In genomic region chr11:47152126-47152952, GRCh38 we compare ENCODE assay signal across 1 cellular context.
TF ChIP-seq lines count a peak whose summit lies in the region.

No MANE protein-coding gene starts in this region.

TF ChIP-seq in IMR-90, 13 proteins besides CTCF, POLR2A, EP300 and RAD21:
- no peak for TF ChIP-seq SMC3 (IDR thresholded peaks at IDR 0.05; ENCODE audit: low read depth, low read length)
- no peak for TF ChIP-seq MAFK (IDR thresholded peaks at IDR 0.05; ENCODE audit: low read depth, low read length)
- no peak for TF ChIP-seq RFX5 (IDR thresholded peaks at IDR 0.05; ENCODE audit: low read depth, low read length)
- no peak for TF ChIP-seq CHD1 (IDR thresholded peaks at IDR 0.05; ENCODE audit: low read depth, low read length)
- no peak for TF ChIP-seq USF2 (IDR thresholded peaks at IDR 0.05; ENCODE audit: low read depth, low read length)
- no peak for TF ChIP-seq BHLHE40 (IDR thresholded peaks at IDR 0.05; ENCODE audit: low read depth, low read length)
- no peak for TF ChIP-seq RCOR1 (IDR thresholded peaks at IDR 0.05; ENCODE audit: insufficient replicate concordance, low read length)
- no peak for TF ChIP-seq NFE2L2 (IDR thresholded peaks at IDR 0.05; ENCODE audit: low read depth, low read length)
- TF ChIP-seq CEBPB (IDR thresholded peaks at IDR 0.05; ENCODE audit: low read depth, low read length) = no peak
- TF ChIP-seq MXI1 (IDR thresholded peaks at IDR 0.05; ENCODE audit: borderline replicate concordance, low read depth, low read length) = no peak
- no peak for TF ChIP-seq MAZ (IDR thresholded peaks at IDR 0.05; ENCODE audit: borderline replicate concordance, low read depth, low read length)
- TF ChIP-seq FOS (IDR thresholded peaks at IDR 0.05; ENCODE audit: low read depth, low read length) = no peak
- no peak for TF ChIP-seq ELK1 (IDR thresholded peaks at IDR 0.05; ENCODE audit: borderline replicate concordance, low read depth, low read length)
